Comparison of ENCODE assay signal across 1 cellular context in the genomic region with DNA sequence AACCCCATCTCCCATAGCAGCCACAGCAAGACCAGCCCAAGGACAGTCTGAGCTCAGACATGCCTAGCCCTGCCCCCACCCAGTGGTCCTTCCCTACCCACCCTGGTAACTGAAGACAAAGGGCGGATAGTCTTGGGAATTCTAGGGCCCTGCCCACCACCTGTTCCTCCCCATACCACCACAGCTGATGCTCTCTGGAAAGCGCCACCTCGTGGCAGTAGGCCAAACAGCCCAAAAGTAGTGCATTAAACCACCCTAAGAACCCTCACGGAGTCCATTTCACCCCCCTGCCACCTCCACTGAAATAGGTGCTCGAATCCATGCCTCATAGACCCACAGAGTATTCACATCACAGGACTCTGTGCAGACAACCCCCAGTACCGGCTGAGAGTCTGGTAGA.
TF ChIP-seq lines count a peak whose summit lies in the region.

No MANE protein-coding gene starts in this region.

TF ChIP-seq in H1, 55 proteins besides CTCF, POLR2A, EP300 and RAD21:
- no peak for TF ChIP-seq CHD1 (IDR thresholded peaks at IDR 0.05; ENCODE audit: low read depth, low read length)
- no peak for TF ChIP-seq SIRT6 (IDR thresholded peaks at IDR 0.05; ENCODE audit: low read length)
- TF ChIP-seq MAFK (IDR thresholded peaks at IDR 0.05; ENCODE audit: low read depth, low read length) = no peak
- no peak for TF ChIP-seq TEAD4 (IDR thresholded peaks at IDR 0.05; ENCODE audit: low read depth, low read length)
- TF ChIP-seq HDAC2 (IDR thresholded peaks at IDR 0.05; ENCODE audit: borderline replicate concordance in 1 of 2, low read depth in 2 of 2, low read length in 2 of 2) = no peak
- no peak for TF ChIP-seq HDAC6 (IDR thresholded peaks at IDR 0.05; ENCODE audit: low read depth, low read length)
- no peak for TF ChIP-seq BRCA1 (IDR thresholded peaks at IDR 0.05; ENCODE audit: low read depth, low read length)
- no peak for TF ChIP-seq NRF1 (IDR thresholded peaks at IDR 0.05; ENCODE audit: low read depth, low read length)
- no peak for TF ChIP-seq GTF2F1 (IDR thresholded peaks at IDR 0.05; ENCODE audit: borderline replicate concordance, low read depth, low read length)
- TF ChIP-seq, protein P1, sequence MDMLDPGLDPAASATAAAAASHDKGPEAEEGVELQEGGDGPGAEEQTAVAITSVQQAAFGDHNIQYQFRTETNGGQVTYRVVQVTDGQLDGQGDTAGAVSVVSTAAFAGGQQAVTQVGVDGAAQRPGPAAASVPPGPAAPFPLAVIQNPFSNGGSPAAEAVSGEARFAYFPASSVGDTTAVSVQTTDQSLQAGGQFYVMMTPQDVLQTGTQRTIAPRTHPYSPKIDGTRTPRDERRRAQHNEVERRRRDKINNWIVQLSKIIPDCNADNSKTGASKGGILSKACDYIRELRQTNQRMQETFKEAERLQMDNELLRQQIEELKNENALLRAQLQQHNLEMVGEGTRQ (IDR thresholded peaks at IDR 0.05; ENCODE audit: low read length) = no peak
